ENCODE assay signal across 8 cellular contexts in genomic region chr3:55487376-55488241, GRCh38. TPM values are rescaled to one million over a fixed set of nuclear protein-coding genes. Genes with fewer than 3 reads are reported as not detected.
DNase-seq lines count a peak whose midpoint lies in the region; ATAC-seq and TF ChIP-seq lines count a peak whose summit lies in the region.

No MANE protein-coding gene starts in this region.

- ATAC-seq in HG03565 (IDR thresholded peaks at IDR 0.05; ENCODE audit: unreplicated experiment) (no peak), GM21528 (IDR thresholded peaks at IDR 0.05; ENCODE audit: low FRiP score, unreplicated experiment) (no peak), omental fat pad (ENCODE audit: low FRiP score) (no peak)

- H3K36me3 ChIP-seq in Caco-2 (ENCODE audit: control insufficient read depth, insufficient read depth, low read length), result no peaks in the 10 kb centered on the region
- no peaks in the 10 kb centered on the region for H3K36me3 ChIP-seq in HUES64 (ENCODE audit: insufficient read depth, low read length)
- H3K36me3 ChIP-seq in skeletal muscle satellite cell (ENCODE audit: insufficient read depth, low read length), result peaks cover 17% of the 10 kb centered on the region

- H3K4me1 Mint-ChIP-seq in Caco-2 (ENCODE audit: low read depth, unreplicated experiment), result peaks cover 6% of the 10 kb centered on the region
- H3K4me1 Mint-ChIP-seq in activated T-helper 2 cell treated with anti-CD3 and anti-CD28 coated beads, Interferon-gamma antibody, Interleukin-2, Interleukin-4, amounts not matched to agents 10 μg/mL and 5 μg/mL and 100 μg/mL, durations not matched to agents 14 hours and 24 hours and 36 hours (ENCODE audit: low read depth), result peaks cover 17% of the 10 kb centered on the region

- under 1% methylated on average over 69 of the region's 71 CpGs for WGBS in HUES64

- CTCF ChIA-PET in Caco-2 (lab: Charles Lee), result interaction anchor here (0.7 to 1.5 kb wide), 2 partner anchors 235 to 290 kb away, joined by 3 to 5 read pairs; no protein-coding TSS in a partner anchor

- H3K9me3 Mint-ChIP-seq in Caco-2 (ENCODE audit: unreplicated experiment), result no peaks in the 10 kb centered on the region
- no peaks in the 10 kb centered on the region for H3K9me3 Mint-ChIP-seq in activated T-helper 2 cell treated with anti-CD3 and anti-CD28 coated beads, Interferon-gamma antibody, Interleukin-2, Interleukin-4, amounts not matched to agents 10 μg/mL and 5 μg/mL and 100 μg/mL, durations not matched to agents 14 hours and 24 hours and 36 hours

- peak overlapping the region; percentile 90 for H3K4me3 Mint-ChIP-seq in Caco-2 (ENCODE audit: unreplicated experiment)
- H3K4me3 Mint-ChIP-seq in activated T-helper 2 cell treated with anti-CD3 and anti-CD28 coated beads, Interferon-gamma antibody, Interleukin-2, Interleukin-4, amounts not matched to agents 10 μg/mL and 5 μg/mL and 100 μg/mL, durations not matched to agents 14 hours and 24 hours and 36 hours (ENCODE audit: low read depth), result peak overlapping the region; percentile 78

- H3K4me1 ChIP-seq in Caco-2 (peaks cover 7% of the 10 kb centered on the region; the same call in 1 of the 2 replicates), HUES64 (ENCODE audit: insufficient read depth, low read length) (peaks cover 16% of the 10 kb centered on the region), skeletal muscle satellite cell (ENCODE audit: control insufficient read depth, insufficient read depth, low read length) (peaks cover 53% of the 10 kb centered on the region)

- intact Hi-C loops in Caco-2 (cut with micrococcal nuclease; ENCODE audit: unreplicated experiment), result loop anchor here (2.0 to 5.0 kb wide), 6 partner anchors 39 to 765 kb away; no protein-coding TSS in a partner anchor
- intact Hi-C loops in activated T-helper 2 cell treated with anti-CD3 and anti-CD28 coated beads, Interferon-gamma antibody, Interleukin-2, Interleukin-4, amounts not matched to agents 10 μg/mL and 5 μg/mL and 100 μg/mL, durations not matched to agents 14 hours and 24 hours and 36 hours (cut with micrococcal nuclease), result loop anchor here (5.0 to 10.0 kb wide), 2 partner anchors 977 to 1365 kb away; partner anchors contain the start of genes CACNA2D3 and ERC2

- DNase-seq in Caco-2 (peak in 1 of 2 experiments; percentile 32), omental fat pad (ENCODE audit: low spot score) (no peak)
- no peak for DNase-seq in activated T-helper 2 cell treated with anti-CD3 and anti-CD28 coated beads, Interferon-gamma antibody, Interleukin-2, Interleukin-4, amounts not matched to agents 10 μg/mL and 5 μg/mL and 100 μg/mL, durations not matched to agents 14 hours and 24 hours and 36 hours (ENCODE audit: low spot score)

- no peak for TF ChIP-seq CTCF in Caco-2 (IDR thresholded peaks at IDR 0.05; ENCODE audit: insufficient read depth in 1 of 2, low read depth in 1 of 2, low read length in 1 of 2, severe bottlenecking in 1 of 2, unreplicated experiment in 1 of 2)
- TF ChIP-seq CTCF in omental fat pad (IDR thresholded peaks at IDR 0.05), result no peak

- peak overlapping the region; percentile 96 for H3K4me2 ChIP-seq in skeletal muscle satellite cell (ENCODE audit: low read length)

- no peak overlapping the region for H3K27ac ChIP-seq in HUES64 (ENCODE audit: low read depth, low read length)

- H3K27me3 Mint-ChIP-seq in Caco-2 (ENCODE audit: insufficient read depth, unreplicated experiment), result peaks cover 7% of the 10 kb centered on the region
- H3K27me3 Mint-ChIP-seq in activated T-helper 2 cell treated with anti-CD3 and anti-CD28 coated beads, Interferon-gamma antibody, Interleukin-2, Interleukin-4, amounts not matched to agents 10 μg/mL and 5 μg/mL and 100 μg/mL, durations not matched to agents 14 hours and 24 hours and 36 hours (ENCODE audit: low read depth), result peaks cover 76% of the 10 kb centered on the region

- peak overlapping the region; percentile 43 for H3K4me3 ChIP-seq in Caco-2 (ENCODE audit: low read depth, low read length)
- H3K4me3 ChIP-seq in HUES64 (ENCODE audit: low read length), result peak overlapping the region; percentile 73
- peak overlapping the region; percentile 69 for H3K4me3 ChIP-seq in iPS-11a (ENCODE audit: low read depth, low read length)
- H3K4me3 ChIP-seq in skeletal muscle satellite cell (ENCODE audit: low read length), result peak overlapping the region; percentile 76

- H3K27ac Mint-ChIP-seq in Caco-2 (ENCODE audit: unreplicated experiment), result no peak overlapping the region
- no peak overlapping the region for H3K27ac Mint-ChIP-seq in activated T-helper 2 cell treated with anti-CD3 and anti-CD28 coated beads, Interferon-gamma antibody, Interleukin-2, Interleukin-4, amounts not matched to agents 10 μg/mL and 5 μg/mL and 100 μg/mL, durations not matched to agents 14 hours and 24 hours and 36 hours

- H3K9ac ChIP-seq in HUES64 (ENCODE audit: low read depth, low read length), result peak overlapping the region; percentile 53
- H3K9ac ChIP-seq in skeletal muscle satellite cell (ENCODE audit: low read depth, low read length), result peak overlapping the region; percentile 95

- POLR2A ChIA-PET in Caco-2 (lab: Charles Lee), result no interaction called here

- peaks cover 13% of the 10 kb centered on the region for H3K36me3 Mint-ChIP-seq in Caco-2 (ENCODE audit: insufficient read depth, unreplicated experiment)
- no peaks in the 10 kb centered on the region for H3K36me3 Mint-ChIP-seq in activated T-helper 2 cell treated with anti-CD3 and anti-CD28 coated beads, Interferon-gamma antibody, Interleukin-2, Interleukin-4, amounts not matched to agents 10 μg/mL and 5 μg/mL and 100 μg/mL, durations not matched to agents 14 hours and 24 hours and 36 hours (ENCODE audit: low read depth)

- H3K9me3 ChIP-seq in Caco-2, result no peaks in the 10 kb centered on the region
- no peaks in the 10 kb centered on the region for H3K9me3 ChIP-seq in HUES64 (ENCODE audit: insufficient read depth, low read depth, low read length)
- no peaks in the 10 kb centered on the region for H3K9me3 ChIP-seq in skeletal muscle satellite cell (replicated peaks; ENCODE audit: low read length)

- no TSS peak for BruUV-seq in Caco-2 (replicated peaks; lab: Mats Ljungman, UMichigan)

- H3K27me3 ChIP-seq in Caco-2 (replicated peaks; ENCODE audit: control insufficient read depth, insufficient read depth, low read length), result no peaks in the 10 kb centered on the region
- H3K27me3 ChIP-seq in HUES64 (ENCODE audit: insufficient read depth, low read length), result peaks cover 88% of the 10 kb centered on the region
- H3K27me3 ChIP-seq in skeletal muscle satellite cell (ENCODE audit: control insufficient read depth, insufficient read depth, low read length), result no peaks in the 10 kb centered on the region

RNA-seq across cellular contexts. Expression of gene WNT5A, which starts 0.5 kb away (rescaled TPM):
- 8.8 and 8.9 TPM in 2 replicates for total RNA-seq in Caco-2 (2022)
- polyA plus RNA-seq in HUES64 (2013, experiment 1 of 2), result 6.7 TPM
- 7.5 TPM for polyA plus RNA-seq in HUES64 (2013, experiment 2 of 2)
- 0.05 TPM in 2 replicates for total RNA-seq in activated T-helper 2 cell treated with anti-CD3 and anti-CD28 coated beads, Interferon-gamma antibody, Interleukin-2, Interleukin-4, amounts not matched to agents 10 μg/mL and 5 μg/mL and 100 μg/mL, durations not matched to agents 14 hours and 24 hours and 36 hours
- 84.9 and 197 TPM in 2 replicates for total RNA-seq in skeletal muscle satellite cell (2012; rRNA removed)
- total RNA-seq in omental fat pad, result 10 to 100 TPM in 2 of 4 donors, 1 to 10 TPM in 2; 2.5 to 52.0 (median 7.3) TPM
